2 cellular contexts compared by ENCODE assay signal in the genomic region with DNA sequence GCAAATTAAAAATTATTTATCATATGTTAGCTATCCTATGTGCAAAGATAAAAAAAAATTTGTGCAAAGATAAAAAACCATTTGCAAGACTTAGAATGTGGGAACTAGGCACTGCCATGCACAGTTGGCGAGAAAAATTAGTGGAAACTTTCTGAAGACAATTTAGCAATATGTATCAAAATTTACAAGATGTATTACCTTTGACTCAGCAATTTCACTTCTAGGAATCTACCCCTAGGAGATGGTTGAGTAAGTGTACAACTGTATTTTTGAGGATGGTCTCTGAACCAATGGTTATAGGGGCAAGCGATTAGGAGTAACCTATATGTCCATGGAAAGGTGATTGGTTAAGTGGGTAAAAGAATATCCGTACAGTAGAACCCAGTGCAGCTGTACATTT.
TF ChIP-seq lines count a peak whose summit lies in the region.

No MANE protein-coding gene starts in this region.

TF ChIP-seq in SK-N-SH, 30 proteins besides CTCF, POLR2A, EP300 and RAD21 (continued from another document):
- TF ChIP-seq, protein P1, sequence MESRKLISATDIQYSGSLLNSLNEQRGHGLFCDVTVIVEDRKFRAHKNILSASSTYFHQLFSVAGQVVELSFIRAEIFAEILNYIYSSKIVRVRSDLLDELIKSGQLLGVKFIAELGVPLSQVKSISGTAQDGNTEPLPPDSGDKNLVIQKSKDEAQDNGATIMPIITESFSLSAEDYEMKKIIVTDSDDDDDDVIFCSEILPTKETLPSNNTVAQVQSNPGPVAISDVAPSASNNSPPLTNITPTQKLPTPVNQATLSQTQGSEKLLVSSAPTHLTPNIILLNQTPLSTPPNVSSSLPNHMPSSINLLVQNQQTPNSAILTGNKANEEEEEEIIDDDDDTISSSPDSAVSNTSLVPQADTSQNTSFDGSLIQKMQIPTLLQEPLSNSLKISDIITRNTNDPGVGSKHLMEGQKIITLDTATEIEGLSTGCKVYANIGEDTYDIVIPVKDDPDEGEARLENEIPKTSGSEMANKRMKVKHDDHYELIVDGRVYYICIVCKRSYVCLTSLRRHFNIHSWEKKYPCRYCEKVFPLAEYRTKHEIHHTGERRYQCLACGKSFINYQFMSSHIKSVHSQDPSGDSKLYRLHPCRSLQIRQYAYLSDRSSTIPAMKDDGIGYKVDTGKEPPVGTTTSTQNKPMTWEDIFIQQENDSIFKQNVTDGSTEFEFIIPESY (IDR thresholded peaks at IDR 0.05; ENCODE audit: borderline replicate concordance, low read depth) = no peak
- TF ChIP-seq, protein P2, sequence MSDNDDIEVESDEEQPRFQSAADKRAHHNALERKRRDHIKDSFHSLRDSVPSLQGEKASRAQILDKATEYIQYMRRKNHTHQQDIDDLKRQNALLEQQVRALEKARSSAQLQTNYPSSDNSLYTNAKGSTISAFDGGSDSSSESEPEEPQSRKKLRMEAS (IDR thresholded peaks at IDR 0.05; ENCODE audit: low read depth) = no peak
- no peak for TF ChIP-seq POLR2AphosphoS5 (IDR thresholded peaks at IDR 0.05; ENCODE audit: low read depth, low read length)
- TF ChIP-seq, protein P3, sequence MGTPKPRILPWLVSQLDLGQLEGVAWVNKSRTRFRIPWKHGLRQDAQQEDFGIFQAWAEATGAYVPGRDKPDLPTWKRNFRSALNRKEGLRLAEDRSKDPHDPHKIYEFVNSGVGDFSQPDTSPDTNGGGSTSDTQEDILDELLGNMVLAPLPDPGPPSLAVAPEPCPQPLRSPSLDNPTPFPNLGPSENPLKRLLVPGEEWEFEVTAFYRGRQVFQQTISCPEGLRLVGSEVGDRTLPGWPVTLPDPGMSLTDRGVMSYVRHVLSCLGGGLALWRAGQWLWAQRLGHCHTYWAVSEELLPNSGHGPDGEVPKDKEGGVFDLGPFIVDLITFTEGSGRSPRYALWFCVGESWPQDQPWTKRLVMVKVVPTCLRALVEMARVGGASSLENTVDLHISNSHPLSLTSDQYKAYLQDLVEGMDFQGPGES (IDR thresholded peaks at IDR 0.05; ENCODE audit: low read depth, low read length) = no peak
- TF ChIP-seq, protein P4, sequence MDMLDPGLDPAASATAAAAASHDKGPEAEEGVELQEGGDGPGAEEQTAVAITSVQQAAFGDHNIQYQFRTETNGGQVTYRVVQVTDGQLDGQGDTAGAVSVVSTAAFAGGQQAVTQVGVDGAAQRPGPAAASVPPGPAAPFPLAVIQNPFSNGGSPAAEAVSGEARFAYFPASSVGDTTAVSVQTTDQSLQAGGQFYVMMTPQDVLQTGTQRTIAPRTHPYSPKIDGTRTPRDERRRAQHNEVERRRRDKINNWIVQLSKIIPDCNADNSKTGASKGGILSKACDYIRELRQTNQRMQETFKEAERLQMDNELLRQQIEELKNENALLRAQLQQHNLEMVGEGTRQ (IDR thresholded peaks at IDR 0.05; ENCODE audit: borderline replicate concordance, low read depth, low read length) = no peak
- TF ChIP-seq, protein P5, sequence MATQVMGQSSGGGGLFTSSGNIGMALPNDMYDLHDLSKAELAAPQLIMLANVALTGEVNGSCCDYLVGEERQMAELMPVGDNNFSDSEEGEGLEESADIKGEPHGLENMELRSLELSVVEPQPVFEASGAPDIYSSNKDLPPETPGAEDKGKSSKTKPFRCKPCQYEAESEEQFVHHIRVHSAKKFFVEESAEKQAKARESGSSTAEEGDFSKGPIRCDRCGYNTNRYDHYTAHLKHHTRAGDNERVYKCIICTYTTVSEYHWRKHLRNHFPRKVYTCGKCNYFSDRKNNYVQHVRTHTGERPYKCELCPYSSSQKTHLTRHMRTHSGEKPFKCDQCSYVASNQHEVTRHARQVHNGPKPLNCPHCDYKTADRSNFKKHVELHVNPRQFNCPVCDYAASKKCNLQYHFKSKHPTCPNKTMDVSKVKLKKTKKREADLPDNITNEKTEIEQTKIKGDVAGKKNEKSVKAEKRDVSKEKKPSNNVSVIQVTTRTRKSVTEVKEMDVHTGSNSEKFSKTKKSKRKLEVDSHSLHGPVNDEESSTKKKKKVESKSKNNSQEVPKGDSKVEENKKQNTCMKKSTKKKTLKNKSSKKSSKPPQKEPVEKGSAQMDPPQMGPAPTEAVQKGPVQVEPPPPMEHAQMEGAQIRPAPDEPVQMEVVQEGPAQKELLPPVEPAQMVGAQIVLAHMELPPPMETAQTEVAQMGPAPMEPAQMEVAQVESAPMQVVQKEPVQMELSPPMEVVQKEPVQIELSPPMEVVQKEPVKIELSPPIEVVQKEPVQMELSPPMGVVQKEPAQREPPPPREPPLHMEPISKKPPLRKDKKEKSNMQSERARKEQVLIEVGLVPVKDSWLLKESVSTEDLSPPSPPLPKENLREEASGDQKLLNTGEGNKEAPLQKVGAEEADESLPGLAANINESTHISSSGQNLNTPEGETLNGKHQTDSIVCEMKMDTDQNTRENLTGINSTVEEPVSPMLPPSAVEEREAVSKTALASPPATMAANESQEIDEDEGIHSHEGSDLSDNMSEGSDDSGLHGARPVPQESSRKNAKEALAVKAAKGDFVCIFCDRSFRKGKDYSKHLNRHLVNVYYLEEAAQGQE (IDR thresholded peaks at IDR 0.05; ENCODE audit: low read depth, low read length) = no peak
- TF ChIP-seq EZH2phosphoT487 (IDR thresholded peaks at IDR 0.05; ENCODE audit: borderline replicate concordance, low read depth) = no peak
- TF ChIP-seq RXRA (IDR thresholded peaks at IDR 0.05; ENCODE audit: borderline replicate concordance, low read depth) = no peak
- TF ChIP-seq SIN3A (IDR thresholded peaks at IDR 0.05; ENCODE audit: borderline replicate concordance, low read depth, low read length) = no peak
- TF ChIP-seq TEAD4 (IDR thresholded peaks at IDR 0.05; ENCODE audit: borderline replicate concordance, insufficient read depth) = no peak

TF ChIP-seq in SK-N-SH treated with all-trans-retinoic acid at 6 μM for 48 hours, 23 proteins besides CTCF, POLR2A, EP300 and RAD21 (continued from another document):
- TF ChIP-seq, protein P6, sequence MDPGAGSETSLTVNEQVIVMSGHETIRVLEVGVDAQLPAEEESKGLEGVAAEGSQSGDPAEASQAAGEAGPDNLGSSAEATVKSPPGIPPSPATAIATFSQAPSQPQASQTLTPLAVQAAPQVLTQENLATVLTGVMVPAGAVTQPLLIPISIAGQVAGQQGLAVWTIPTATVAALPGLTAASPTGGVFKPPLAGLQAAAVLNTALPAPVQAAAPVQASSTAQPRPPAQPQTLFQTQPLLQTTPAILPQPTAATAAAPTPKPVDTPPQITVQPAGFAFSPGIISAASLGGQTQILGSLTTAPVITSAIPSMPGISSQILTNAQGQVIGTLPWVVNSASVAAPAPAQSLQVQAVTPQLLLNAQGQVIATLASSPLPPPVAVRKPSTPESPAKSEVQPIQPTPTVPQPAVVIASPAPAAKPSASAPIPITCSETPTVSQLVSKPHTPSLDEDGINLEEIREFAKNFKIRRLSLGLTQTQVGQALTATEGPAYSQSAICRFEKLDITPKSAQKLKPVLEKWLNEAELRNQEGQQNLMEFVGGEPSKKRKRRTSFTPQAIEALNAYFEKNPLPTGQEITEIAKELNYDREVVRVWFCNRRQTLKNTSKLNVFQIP (CRISPR knock-in tag; IDR thresholded peaks at IDR 0.05; ENCODE audit: borderline replicate concordance, low read depth) = no peak
